8 cellular contexts compared by ENCODE assay signal in genomic region chr16:58755989-58756649, GRCh38. TPM values are rescaled to one million over a fixed set of nuclear protein-coding genes. Genes with fewer than 3 reads are reported as not detected.
A peak's percentile ranks its signal among the peaks of the same experiment; 100 is the strongest.
DNase-seq lines count a peak whose midpoint lies in the region; ATAC-seq, FAIRE-seq and TF ChIP-seq lines count a peak whose summit lies in the region.

No MANE protein-coding gene starts in this region.

- no peaks in the 10 kb centered on the region for H3F3A ChIP-seq in DOHH2 (ENCODE audit: control insufficient read depth, insufficient read depth)

- TF ChIP-seq EP300 in tibial nerve (IDR thresholded peaks at IDR 0.05) = no peak

- no peaks in the 10 kb centered on the region for H3K79me2 ChIP-seq in DOHH2 (ENCODE audit: control insufficient read depth, low read length)

- peak; percentile 83 for TF ChIP-seq CTCF in DOHH2 (IDR thresholded peaks at IDR 0.05; ENCODE audit: low read depth, low read length, poor library complexity, severe bottlenecking)
- TF ChIP-seq CTCF in pancreas (IDR thresholded peaks at IDR 0.05) = peak in 2 of 4 donors; percentile 23
- peak; percentile 43 to 57 (median 47) for TF ChIP-seq CTCF in tibial nerve (IDR thresholded peaks at IDR 0.05)

- FAIRE-seq in frontal cortex (lab: Jason Lieb, UNC) = no peak
- FAIRE-seq in pancreas (lab: Jason Lieb, UNC) = no peak

- H3K27me3 ChIP-seq in DOHH2 (ENCODE audit: control insufficient read depth, low read length) (peaks cover 7% of the 10 kb centered on the region; the same call in 1 of the 2 replicates), HUES64 (ENCODE audit: insufficient read depth, low read length) (no peaks in the 10 kb centered on the region), pancreas (no peaks in the 10 kb centered on the region), tibial nerve (no peaks in the 10 kb centered on the region)

- no peaks in the 10 kb centered on the region for H4K20me1 ChIP-seq in DOHH2 (ENCODE audit: control insufficient read depth, insufficient read depth, low read depth, low read length)

- TF ChIP-seq POLR2A in tibial nerve (IDR thresholded peaks at IDR 0.05) = no peak

- no peak overlapping the region for H3K27ac ChIP-seq in DOHH2 (ENCODE audit: low read depth, low read length)
- H3K27ac ChIP-seq in HUES64 (ENCODE audit: low read depth, low read length) = peak overlapping the region; percentile 8; the same call in 1 of the 2 replicates
- H3K27ac ChIP-seq in pancreas = no peak overlapping the region
- no peak overlapping the region for H3K27ac ChIP-seq in tibial nerve

- H3K9me2 ChIP-seq in DOHH2 (replicated peaks; ENCODE audit: control insufficient read depth, low read length) = no peaks in the 10 kb centered on the region

- WGBS in HUES64 = 28% methylated on average over 17 of the region's 17 CpGs
- WGBS in pancreas, 2 donors = 37 to 44% methylated on average over 17 of the region's 17 CpGs
- WGBS in tibial nerve, 2 donors = 28 to 33% methylated on average over 17 of the region's 17 CpGs

- H3K4me3 ChIP-seq in DOHH2 (ENCODE audit: low read length) (peak overlapping the region; percentile 31; the same call in 1 of the 2 replicates), HUES64 (ENCODE audit: low read length) (peak overlapping the region; percentile 34), pancreas (no peak overlapping the region), tibial nerve (no peak overlapping the region)

- DNase-seq in RKO (ENCODE audit: low spot score) (peak; percentile 71), frontal cortex (ENCODE audit: low spot score in 2 of 2) (peak; percentile 42 to 52), pancreas (peak in 4 of 6 donors; percentile 19 to 45 (median 41)), tibial nerve (ENCODE audit: low spot score in 2 of 2) (peak; percentile 22 to 66)
- DNase-seq in activated T-helper 9 cell treated with anti-CD3 and anti-CD28 coated beads, Interleukin-2, amount 50 U/mL, for 16 hours (ENCODE audit: low read depth) = peak; percentile 61

- intact Hi-C loops in pancreas (cut with DNase I) = loop anchor here in 1 of 3 donors (10.0 kb wide), 1 partner anchor 421 kb away; no protein-coding TSS in a partner anchor

- peak overlapping the region; percentile 33; the same call in 1 of the 2 replicates for H3K9ac ChIP-seq in HUES64 (ENCODE audit: low read depth, low read length)

- ATAC-seq in GM21529 (IDR thresholded peaks at IDR 0.05; ENCODE audit: unreplicated experiment) (peak; percentile 95), pancreas (peak in 3 of 4 donors; percentile 90 to 92 (median 92))

- H3K36me3 ChIP-seq in DOHH2 (ENCODE audit: control insufficient read depth, low read length) (no peaks in the 10 kb centered on the region), HUES64 (ENCODE audit: insufficient read depth, low read length) (no peaks in the 10 kb centered on the region), pancreas (no peaks in the 10 kb centered on the region), tibial nerve (no peaks in the 10 kb centered on the region)

- H3K4me2 ChIP-seq in DOHH2 (ENCODE audit: low read length) = peak overlapping the region; percentile 54

- H3K9me3 ChIP-seq in DOHH2 (ENCODE audit: control insufficient read depth, insufficient read depth, low read length) (no peaks in the 10 kb centered on the region), HUES64 (ENCODE audit: insufficient read depth, low read depth, low read length) (no peaks in the 10 kb centered on the region), pancreas (no peaks in the 10 kb centered on the region), tibial nerve (no peaks in the 10 kb centered on the region)

- peaks cover 8% of the 10 kb centered on the region for H3K4me1 ChIP-seq in DOHH2 (ENCODE audit: control insufficient read depth, low read length)
- peaks cover 9% of the 10 kb centered on the region for H3K4me1 ChIP-seq in HUES64 (ENCODE audit: insufficient read depth, low read length)
- H3K4me1 ChIP-seq in pancreas = no peaks in the 10 kb centered on the region
- H3K4me1 ChIP-seq in tibial nerve = no peaks in the 10 kb centered on the region

RNA-seq across cellular contexts. Expression of gene GOT2, which starts 22.0 kb away (rescaled TPM):
- 150 TPM for polyA plus RNA-seq in HUES64 (2013, experiment 1 of 2)
- 146 TPM for polyA plus RNA-seq in HUES64 (2013, experiment 2 of 2)
- total RNA-seq in frontal cortex = 33.8 TPM
- 10 to 100 TPM; 17.8 to 34.5 (median 27.8) TPM for total RNA-seq in pancreas
- 10 to 100 TPM; 22.8 to 34.4 TPM for polyA plus RNA-seq in pancreas
- total RNA-seq in tibial nerve = 10 to 100 TPM; 29.7 to 54.2 (median 34.2) TPM

Comparison
In these comparisons a context has a peak if more than half of its experiments do, and no peak if none do; other contexts are left out.
1. H3K4me3 ChIP-seq: peak in DOHH2 (single experiment) and HUES64 (single experiment); none in pancreas (0 of 4) and tibial nerve (0 of 4).
2. Peak in every context shown above with its lines, with median percentiles within 50 percentile points of each other: DNase-seq.